Comparison of ENCODE assay signal across 11 cellular contexts in genomic region chr15:33242669-33243191, GRCh38. TPM values are rescaled to one million over a fixed set of nuclear protein-coding genes. Genes with fewer than 3 reads are reported as not detected.
A peak's percentile ranks its signal among the peaks of the same experiment; 100 is the strongest.
DNase-seq lines count a peak whose midpoint lies in the region; ATAC-seq and TF ChIP-seq lines count a peak whose summit lies in the region.
"Had no signal": no experiment of that assay in that cellular context is flagged by ENCODE, and none has a peak within 500 bp of the region (broad histone marks: within the 10 kb centered on the region; RNA-seq: fewer than 3 reads in every experiment).

No MANE protein-coding gene starts in this region.

- CTCF ChIA-PET in BJ (lab: Yijun Ruan, JAX), result interaction anchor here (1.1 to 2.0 kb wide), 2 partner anchors 8 to 458 kb away, joined by 4 to 7 read pairs; no protein-coding TSS in a partner anchor
- CTCF ChIA-PET in HEK293T (lab: Yijun Ruan, JAX), result interaction anchor here (0.7 kb wide), 1 partner anchor 22 kb away, joined by 6 read pairs; no protein-coding TSS in a partner anchor
- CTCF ChIA-PET in activated CD8-positive, alpha-beta memory T cell treated with anti-CD3 and anti-CD28 coated beads, Interleukin-2, amount 10 ng/mL, durations not matched to agents 7 days and 5 days (lab: Charles Lee), result interaction anchor here (0.7 to 1.1 kb wide), 2 partner anchors 17 to 309 kb away, joined by 4 to 5 read pairs; no protein-coding TSS in a partner anchor

- no peaks in the 10 kb centered on the region for H3K36me3 Mint-ChIP-seq in activated CD8-positive, alpha-beta memory T cell treated with anti-CD3 and anti-CD28 coated beads, Interleukin-2, amount 10 ng/mL, durations not matched to agents 7 days and 5 days
- H3K36me3 Mint-ChIP-seq: T-cell had no signal

- H3K9me3 Mint-ChIP-seq in activated CD8-positive, alpha-beta memory T cell treated with anti-CD3 and anti-CD28 coated beads, Interleukin-2, amount 10 ng/mL, durations not matched to agents 7 days and 5 days (ENCODE audit: low read depth), result no peaks in the 10 kb centered on the region
- H3K9me3 Mint-ChIP-seq: T-cell had no signal

- POLR2A ChIA-PET in BJ (lab: Charles Lee) (no interaction called here), HEK293T (lab: Yijun Ruan, JAX) (no interaction called here)

- TF ChIP-seq CTCF in BJ (IDR thresholded peaks at IDR 0.05; ENCODE audit: insufficient read depth, low read depth, low read length), result peak; percentile 49
- peak; percentile 47; the same call in 1 of the 2 replicates for TF ChIP-seq CTCF in WERI-Rb-1 (IDR thresholded peaks at IDR 0.05; ENCODE audit: low read depth, low read length)

- H3K27ac Mint-ChIP-seq in activated CD8-positive, alpha-beta memory T cell treated with anti-CD3 and anti-CD28 coated beads, Interleukin-2, amount 10 ng/mL, durations not matched to agents 7 days and 5 days, result no peak overlapping the region
- H3K27ac Mint-ChIP-seq: T-cell had no signal

- H3K27me3 ChIP-seq in BJ (ENCODE audit: control insufficient read depth, insufficient read depth, low read length) (no peaks in the 10 kb centered on the region), WERI-Rb-1 (ENCODE audit: insufficient read depth, low read depth, severe bottlenecking) (no peaks in the 10 kb centered on the region)
- H3K27me3 ChIP-seq: gastrocnemius medialis had no signal

- no peaks in the 10 kb centered on the region for H3K36me3 ChIP-seq in BJ (ENCODE audit: control insufficient read depth, insufficient read depth, low read length)
- no peaks in the 10 kb centered on the region for H3K36me3 ChIP-seq in WERI-Rb-1
- H3K36me3 ChIP-seq: gastrocnemius medialis, HAP-1 had no signal

- no peak overlapping the region for H3K4me3 ChIP-seq in BJ (ENCODE audit: low read depth, low read length)
- H3K4me3 ChIP-seq in WERI-Rb-1 (ENCODE audit: low read depth, low read length), result no peak overlapping the region
- H3K4me3 ChIP-seq: gastrocnemius medialis, HAP-1 had no signal

- DNase-seq in BJ (ENCODE audit: low read depth), result no peak
- peak; percentile 13 for DNase-seq in HEK293T (ENCODE audit: extremely low spot score)
- no peak for DNase-seq in WERI-Rb-1
- DNase-seq in kidney glomerular epithelial cell (lab: John Stamatoyannopoulos, UW), result peak; percentile 95
- DNase-seq in superior temporal gyrus (ENCODE audit: extremely low spot score), result no peak
- DNase-seq in activated CD8-positive, alpha-beta memory T cell treated with anti-CD3 and anti-CD28 coated beads, Interleukin-2, amount 10 ng/mL, durations not matched to agents 7 days and 5 days, result no peak
- DNase-seq: gastrocnemius medialis, T-cell had no signal

- no peak for ATAC-seq in GM21825 (IDR thresholded peaks at IDR 0.05; ENCODE audit: unreplicated experiment)
- no peak for ATAC-seq in activated CD8-positive, alpha-beta memory T cell treated with anti-CD3 and anti-CD28 coated beads, Interleukin-2, amount 10 ng/mL, durations not matched to agents 7 days and 5 days
- no peak for ATAC-seq in HG03521 (IDR thresholded peaks at IDR 0.05; ENCODE audit: unreplicated experiment)
- ATAC-seq: gastrocnemius medialis, T-cell had no signal

- no peak overlapping the region for H3K4me3 Mint-ChIP-seq in activated CD8-positive, alpha-beta memory T cell treated with anti-CD3 and anti-CD28 coated beads, Interleukin-2, amount 10 ng/mL, durations not matched to agents 7 days and 5 days
- H3K4me3 Mint-ChIP-seq: T-cell had no signal

- H3K27me3 Mint-ChIP-seq in activated CD8-positive, alpha-beta memory T cell treated with anti-CD3 and anti-CD28 coated beads, Interleukin-2, amount 10 ng/mL, durations not matched to agents 7 days and 5 days, result no peaks in the 10 kb centered on the region

- H3K27ac ChIP-seq in WERI-Rb-1, result no peak overlapping the region
- H3K27ac ChIP-seq: gastrocnemius medialis had no signal

- no peaks in the 10 kb centered on the region for H3K4me1 Mint-ChIP-seq in activated CD8-positive, alpha-beta memory T cell treated with anti-CD3 and anti-CD28 coated beads, Interleukin-2, amount 10 ng/mL, durations not matched to agents 7 days and 5 days

- H3K9me3 ChIP-seq in WERI-Rb-1 (ENCODE audit: severe bottlenecking), result no peaks in the 10 kb centered on the region
- H3K9me3 ChIP-seq: gastrocnemius medialis, HAP-1 had no signal

TF ChIP-seq in HEK293T, 16 proteins besides CTCF, POLR2A, EP300 and RAD21:
- TF ChIP-seq CTBP1 (IDR thresholded peaks at IDR 0.05; ENCODE audit: borderline replicate concordance) (no peak), HDGF (IDR thresholded peaks at IDR 0.05; ENCODE audit: borderline replicate concordance) (no peak), ELF4 (IDR thresholded peaks at IDR 0.05) (no peak), ARNT (IDR thresholded peaks at IDR 0.05) (no peak), BHLHE40 (IDR thresholded peaks at IDR 0.05; ENCODE audit: borderline replicate concordance) (no peak), LEF1 (IDR thresholded peaks at IDR 0.05; ENCODE audit: borderline replicate concordance) (no peak), NFRKB (IDR thresholded peaks at IDR 0.05) (no peak), TARDBP (IDR thresholded peaks at IDR 0.05) (no peak), PKNOX1 (IDR thresholded peaks at IDR 0.05) (no peak), L3MBTL2 (conservative IDR thresholded peaks at IDR 0.05) (no peak), FOXM1 (IDR thresholded peaks at IDR 0.05; ENCODE audit: borderline replicate concordance) (no peak), FOXK2 (IDR thresholded peaks at IDR 0.05) (no peak)

RNA-seq across cellular contexts. Expression of gene FMN1, which starts 48.2 kb away (rescaled TPM):
- polyA plus RNA-seq in BJ (2011; rRNA removed), result 2.6 and 3.5 TPM in 2 replicates
- 6.1 and 9.8 TPM in 2 replicates for polyA minus RNA-seq in BJ (2011; rRNA and poly(A)+ RNA removed)
- not detected for total RNA-seq in activated CD8-positive, alpha-beta memory T cell treated with anti-CD3 and anti-CD28 coated beads, Interleukin-2, amount 10 ng/mL, durations not matched to agents 7 days and 5 days

Comparison
In these comparisons a context has a peak if more than half of its experiments do, and no peak if none do; other contexts are left out.
1. DNase-seq: peak in HEK293T (single experiment) and kidney glomerular epithelial cell (single experiment); none in BJ (single experiment), WERI-Rb-1 (single experiment), superior temporal gyrus (single experiment) and activated CD8-positive, alpha-beta memory T cell treated with anti-CD3 and anti-CD28 coated beads, Interleukin-2, amount 10 ng/mL, durations not matched to agents 7 days and 5 days (single experiment).